In the genomic region with DNA sequence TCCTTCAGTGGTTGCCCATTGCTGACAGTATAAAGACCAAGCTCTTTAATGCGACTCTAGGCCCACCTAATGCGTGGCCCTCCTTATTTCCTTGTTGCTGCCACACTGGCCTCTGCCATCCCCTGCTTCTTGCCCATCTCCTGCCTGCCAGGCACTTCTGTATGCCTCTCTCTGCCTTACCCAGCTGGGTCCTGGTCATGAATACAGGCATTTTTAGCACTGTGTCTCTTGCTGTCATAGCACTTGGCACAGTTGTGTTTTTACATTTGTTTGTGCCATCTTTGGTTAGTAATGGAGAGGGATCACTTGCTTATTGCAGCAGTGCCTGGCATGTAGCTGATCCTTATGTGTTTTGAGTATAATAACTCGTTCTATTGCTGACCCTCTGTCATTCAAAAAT, we compare ENCODE assay signal across 13 cellular contexts. TPM values are rescaled to one million over a fixed set of nuclear protein-coding genes. Genes with fewer than 3 reads are reported as not detected.
DNase-seq lines count a peak whose midpoint lies in the region; ATAC-seq and TF ChIP-seq lines count a peak whose summit lies in the region.
"Had no signal": no experiment of that assay in that cellular context is flagged by ENCODE, and none has a peak within 500 bp of the region (broad histone marks: within the 10 kb centered on the region; RNA-seq: fewer than 3 reads in every experiment).

No MANE protein-coding gene starts in this region.

- H3K4me1 ChIP-seq in DOHH2 (ENCODE audit: control insufficient read depth, low read length), result peaks cover 95% of the 10 kb centered on the region
- peaks cover 10 to 46% of the 10 kb centered on the region in 2 donors for H3K4me1 ChIP-seq in ascending aorta

- peak; percentile 33 for ATAC-seq in sciatic nerve
- no peak for ATAC-seq in GM19324 (IDR thresholded peaks at IDR 0.05; ENCODE audit: low FRiP score, unreplicated experiment)
- no peak for ATAC-seq in GM21723 (IDR thresholded peaks at IDR 0.05; ENCODE audit: unreplicated experiment)

- peak overlapping the region in 5 of 6 donors; percentile 20 to 71 (median 58) for H3K27ac Mint-ChIP-seq in immature natural killer cell

- intact Hi-C loops in ascending aorta (cut with DNase I), result loop anchor here (2.0 kb wide), 1 partner anchor 37 kb away; no protein-coding TSS in a partner anchor
- intact Hi-C loops in sciatic nerve (cut with DNase I), result no loop called here

- peaks cover 0 to 1% (median 0%) of the 10 kb centered on the region in 6 donors for H3K9me3 Mint-ChIP-seq in immature natural killer cell

- 0 out of 2 replicates have a peak, but pooled peaks cover 3% of the 10 kb centered on the region for H3F3A ChIP-seq in DOHH2 (ENCODE audit: control insufficient read depth, insufficient read depth)

- H3K4me3 Mint-ChIP-seq in immature natural killer cell, result no peak overlapping the region

- H3K36me3 ChIP-seq in DOHH2 (ENCODE audit: control insufficient read depth, low read length), result 0 out of 2 replicates have a peak, but pooled peaks cover 6% of the 10 kb centered on the region
- no peaks in the 10 kb centered on the region for H3K36me3 ChIP-seq in ascending aorta
- H3K36me3 ChIP-seq: colonic mucosa, SJSA1 had no signal

- no peaks in the 10 kb centered on the region for H3K9me2 ChIP-seq in DOHH2 (replicated peaks; ENCODE audit: control insufficient read depth, low read length)

- peak overlapping the region; percentile 21 for H3K4me2 ChIP-seq in DOHH2 (ENCODE audit: low read length)

- no peaks in the 10 kb centered on the region for H3K27me3 Mint-ChIP-seq in immature natural killer cell (ENCODE audit: low read depth in 3 of 3)

- DNase-seq in ascending aorta (ENCODE audit: low spot score in 2 of 2) (no peak), immature natural killer cell (no peak), sciatic nerve (ENCODE audit: low spot score) (no peak), NCI-H446 (lab: John Stamatoyannopoulos, UW) (no peak), iPS-NIHi11 (ENCODE audit: low spot score) (no peak)
- DNase-seq: colonic mucosa; DMS79; NCI-H2029 treated with DMSO at 0.1 percent for 48 hours; stimulated activated CD4-positive, alpha-beta T cell treated with anti-CD3 and anti-CD28 coated beads, Interleukin-15, amount 100 ng/mL, for 24 hours had no signal

- H4K20me1 ChIP-seq in DOHH2 (ENCODE audit: control insufficient read depth, insufficient read depth, low read depth, low read length), result peaks cover 47% of the 10 kb centered on the region

- H3K27ac ChIP-seq in DOHH2 (ENCODE audit: low read depth, low read length) (no peak overlapping the region), ascending aorta (peak overlapping the region; percentile 54 to 55)
- H3K27ac ChIP-seq: colonic mucosa, SJSA1 had no signal

- no peaks in the 10 kb centered on the region for H3K9me3 ChIP-seq in DOHH2 (ENCODE audit: control insufficient read depth, insufficient read depth, low read length)
- H3K9me3 ChIP-seq in ascending aorta, result no peaks in the 10 kb centered on the region
- H3K9me3 ChIP-seq: colonic mucosa, SJSA1 had no signal

- H3K27me3 ChIP-seq in DOHH2 (ENCODE audit: control insufficient read depth, low read length) (no peaks in the 10 kb centered on the region), ascending aorta (no peaks in the 10 kb centered on the region)
- H3K27me3 ChIP-seq: colonic mucosa, SJSA1 had no signal

- no peak for TF ChIP-seq CTCF in DOHH2 (IDR thresholded peaks at IDR 0.05; ENCODE audit: low read depth, low read length, poor library complexity, severe bottlenecking)
- no peak for TF ChIP-seq CTCF in ascending aorta (IDR thresholded peaks at IDR 0.05)

- no peaks in the 10 kb centered on the region for H3K36me3 Mint-ChIP-seq in immature natural killer cell

- H3K79me2 ChIP-seq in DOHH2 (ENCODE audit: control insufficient read depth, low read length), result peaks cover 99% of the 10 kb centered on the region

- H3K4me3 ChIP-seq in DOHH2 (ENCODE audit: low read length), result no peak overlapping the region
- H3K4me3 ChIP-seq in ascending aorta, result no peak overlapping the region
- H3K4me3 ChIP-seq: colonic mucosa, SJSA1 had no signal

- peaks cover 64 to 80% of the 10 kb centered on the region in 2 donors for H3K4me1 Mint-ChIP-seq in immature natural killer cell

RNA-seq across cellular contexts. Expression of a gene that starts 38.7 kb away (rescaled TPM):
- total RNA-seq in ascending aorta, result 48.0 TPM
- polyA plus RNA-seq in immature natural killer cell, result 1 to 10 TPM; 2.1 to 4.6 (median 3.4) TPM
- 140 TPM for total RNA-seq in sciatic nerve
